In the genomic region with DNA sequence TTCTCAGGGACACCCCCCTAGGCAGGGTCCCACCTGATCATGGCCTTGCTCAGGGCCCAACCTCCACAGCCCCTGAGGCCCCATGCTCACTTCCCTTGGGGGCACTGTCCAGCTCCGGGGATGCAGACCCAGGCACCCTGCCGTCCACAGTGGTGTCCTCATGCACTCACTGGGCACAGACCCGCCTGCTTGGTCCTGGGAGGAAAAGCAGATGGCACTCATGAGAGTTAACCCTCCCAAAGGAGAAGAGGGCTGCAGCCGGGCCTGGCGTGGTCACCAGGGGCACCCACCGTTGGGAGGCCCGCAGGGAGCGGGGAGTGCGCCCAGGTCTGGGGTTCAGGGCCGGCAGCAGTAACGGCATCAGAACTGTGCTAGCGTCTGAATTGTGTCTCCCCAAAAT, we compare ENCODE assay signal across 21 cellular contexts.
"Had no signal": no experiment of that assay in that cellular context is flagged by ENCODE, and none has a peak within 500 bp of the region (broad histone marks: within the 10 kb centered on the region; RNA-seq: fewer than 3 reads in every experiment).

No MANE protein-coding gene starts in this region.

- H3K9me3 ChIP-seq: colonic mucosa, esophagus squamous epithelium, gastrocnemius medialis, heart right ventricle, left lung, lower lobe of right lung, mucosa of descending colon had no signal

- H3K4me3 ChIP-seq: colonic mucosa, esophagus squamous epithelium, gastrocnemius medialis, heart right ventricle, left lung, lower lobe of right lung, mucosa of descending colon had no signal

- DNase-seq: colonic mucosa; cortex of kidney; effector CD8-positive, alpha-beta T cell; effector memory CD8-positive, alpha-beta T cell; endodermal cell; erythroblast; esophagus squamous epithelium; foreskin fibroblast; foreskin melanocyte; gastrocnemius medialis; glutamatergic neuron; head of caudate nucleus; heart right ventricle; hippocampal formation; left cardiac atrium; left ventricle myocardium superior; lower lobe of right lung; mesenchymal stem cell had no signal

- H3K27ac ChIP-seq: colonic mucosa, epithelial cell of prostate, esophagus squamous epithelium, gastrocnemius medialis, heart right ventricle, left lung, lower lobe of right lung had no signal

- H3K36me3 ChIP-seq: colonic mucosa, esophagus squamous epithelium, gastrocnemius medialis, heart right ventricle, left lung, lower lobe of right lung had no signal

- H3K27me3 ChIP-seq: colonic mucosa, gastrocnemius medialis had no signal

- H3K4me1 ChIP-seq: colonic mucosa, esophagus squamous epithelium, gastrocnemius medialis, heart right ventricle, left lung, lower lobe of right lung had no signal
